Comparison of ENCODE assay signal across 8 cellular contexts in the genomic region with DNA sequence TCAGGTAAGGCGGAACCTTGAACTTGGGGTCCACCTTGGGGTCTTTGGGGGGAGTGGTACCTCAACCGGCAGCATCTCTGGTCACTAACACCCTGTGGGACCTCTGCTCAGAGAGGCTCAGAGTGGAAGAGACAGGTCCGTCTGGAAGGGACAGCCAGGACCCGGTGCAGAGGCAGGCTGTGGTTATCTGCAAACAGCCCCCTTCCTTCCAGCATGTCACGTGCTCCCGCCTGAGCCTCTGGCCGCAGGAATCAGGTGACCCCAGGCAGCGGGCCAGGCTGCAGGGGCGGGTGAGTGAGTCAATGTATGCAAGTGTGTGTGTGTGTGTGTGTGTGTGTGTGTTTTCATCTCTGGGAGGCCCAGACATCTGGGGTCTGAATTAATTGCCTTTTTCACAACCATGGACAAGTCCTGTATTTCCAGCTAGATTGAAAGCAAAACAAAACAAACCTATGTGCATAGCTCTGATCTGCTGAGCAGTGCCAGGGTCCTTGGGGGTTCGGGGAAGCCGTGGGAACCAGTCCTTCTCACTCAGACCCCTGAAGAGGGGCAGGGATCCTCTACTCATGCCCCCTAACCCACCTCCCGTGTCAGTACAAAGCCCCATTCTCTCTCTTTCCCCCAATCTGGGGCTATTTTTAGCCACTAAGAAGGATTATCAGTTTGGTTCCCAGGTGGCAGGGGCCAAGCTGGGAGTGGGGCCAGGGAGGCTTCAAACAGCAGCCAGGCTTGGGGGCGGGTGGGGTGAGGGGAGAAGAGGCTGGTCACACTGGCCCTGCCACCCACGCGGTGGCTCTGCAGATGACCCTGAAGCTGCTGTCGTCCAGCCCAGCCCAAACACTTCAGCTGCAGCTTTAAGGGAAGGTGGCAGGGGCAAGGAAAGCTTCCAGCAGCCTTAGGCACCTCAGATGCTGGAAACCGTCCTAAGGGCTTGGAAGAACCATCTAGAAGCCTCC. TPM values are rescaled to one million over a fixed set of nuclear protein-coding genes. Genes with fewer than 3 reads are reported as not detected.
DNase-seq lines count a peak whose midpoint lies in the region; ATAC-seq and TF ChIP-seq lines count a peak whose summit lies in the region.

No MANE protein-coding gene starts in this region.

- no peaks in the 10 kb centered on the region for H3K27me3 Mint-ChIP-seq in central memory CD8-positive, alpha-beta T cell

- H3K9me3 Mint-ChIP-seq in central memory CD8-positive, alpha-beta T cell, result no peaks in the 10 kb centered on the region

- H3K79me2 ChIP-seq in ACC112 (ENCODE audit: control insufficient read depth, insufficient read depth, low read length, unreplicated experiment) (no peaks in the 10 kb centered on the region), smooth muscle cell (ENCODE audit: low read depth) (no peaks in the 10 kb centered on the region)

- H3K4me3 ChIP-seq in ACC112 (ENCODE audit: low read depth, low read length) (peak overlapping the region; percentile 3; the same call in 1 of the 2 replicates), smooth muscle cell (no peak overlapping the region)

- WGBS in smooth muscle cell (ENCODE audit: low lambda C conversion rate), result 40% methylated on average over 17 of the region's 17 CpGs

- H3K27ac ChIP-seq in ACC112 (ENCODE audit: low read depth, low read length), result no peak overlapping the region
- H3K27ac ChIP-seq in smooth muscle cell (ENCODE audit: low read depth), result peak overlapping the region; percentile 26

- peaks cover 14% of the 10 kb centered on the region for H4K20me1 ChIP-seq in smooth muscle cell (ENCODE audit: low read depth)

- peak overlapping the region; percentile 81 for H3K4me2 ChIP-seq in smooth muscle cell

- DNase-seq in LoVo (ENCODE audit: low spot score) (peak; percentile 23), UCSD-AML1 (lab: John Stamatoyannopoulos, UW; ENCODE audit: unreplicated experiment) (peak; percentile 88), islet precursor cell (peak; percentile 95), smooth muscle cell (lab: John Stamatoyannopoulos, UW; ENCODE audit: unreplicated experiment) (peak; percentile 57)
- DNase-seq in central memory CD8-positive, alpha-beta T cell (ENCODE audit: low spot score in 2 of 2), result peak; percentile 19 to 40

- peaks cover 14% of the 10 kb centered on the region for H3K4me1 ChIP-seq in ACC112 (ENCODE audit: control insufficient read depth, insufficient read depth, low read length, unreplicated experiment)
- peaks cover 16% of the 10 kb centered on the region for H3K4me1 ChIP-seq in smooth muscle cell (ENCODE audit: low read depth)

- H3K27ac Mint-ChIP-seq in central memory CD8-positive, alpha-beta T cell (ENCODE audit: low read depth), result peak overlapping the region; percentile 93

- TF ChIP-seq CTCF in smooth muscle cell (IDR thresholded peaks at IDR 0.05; ENCODE audit: borderline replicate concordance, insufficient read depth, poor library complexity, severe bottlenecking), result no peak

- no peaks in the 10 kb centered on the region for H3K9me3 ChIP-seq in smooth muscle cell (replicated peaks; ENCODE audit: low read depth)

- peaks cover 10% of the 10 kb centered on the region for H3K36me3 Mint-ChIP-seq in central memory CD8-positive, alpha-beta T cell (ENCODE audit: insufficient read depth)

- peak overlapping the region; percentile 78 for H3K4me3 Mint-ChIP-seq in central memory CD8-positive, alpha-beta T cell

- H3K4me1 Mint-ChIP-seq in central memory CD8-positive, alpha-beta T cell, result peaks cover 31% of the 10 kb centered on the region

- H3K36me3 ChIP-seq in ACC112 (ENCODE audit: insufficient read depth, low read length), result no peaks in the 10 kb centered on the region
- no peaks in the 10 kb centered on the region for H3K36me3 ChIP-seq in smooth muscle cell (ENCODE audit: low read depth)

- no peaks in the 10 kb centered on the region for H3K27me3 ChIP-seq in ACC112 (ENCODE audit: insufficient read depth, low read length)
- H3K27me3 ChIP-seq in smooth muscle cell (ENCODE audit: low read depth), result no peaks in the 10 kb centered on the region

- ATAC-seq in GM18867 (IDR thresholded peaks at IDR 0.05; ENCODE audit: unreplicated experiment) (peak; percentile 44), HG03159 (IDR thresholded peaks at IDR 0.05; ENCODE audit: unreplicated experiment) (no peak)
- peak; percentile 72 for ATAC-seq in central memory CD8-positive, alpha-beta T cell (replicated peaks; ENCODE audit: extremely low read depth, poor library complexity, severe bottlenecking)

- no peak overlapping the region for H3K9ac ChIP-seq in smooth muscle cell (ENCODE audit: low read depth)

- H2AFZ ChIP-seq in ACC112 (ENCODE audit: low read length, unreplicated experiment), result no peak overlapping the region
- no peak overlapping the region for H2AFZ ChIP-seq in smooth muscle cell (ENCODE audit: low read depth)

- H3F3A ChIP-seq in smooth muscle cell (ENCODE audit: low read depth), result peaks cover 7% of the 10 kb centered on the region

RNA-seq across cellular contexts. Expression of gene CERS4, which starts 31.4 kb away (rescaled TPM):
- 14.7 and 19.9 TPM in 2 replicates for total RNA-seq in smooth muscle cell
- polyA plus RNA-seq in smooth muscle cell, result 20.9 and 27.0 TPM in 2 replicates

Comparison
In these comparisons a context has a peak if more than half of its experiments do, and no peak if none do; other contexts are left out.
1. DNase-seq: peak in every context shown above with its lines; median percentile 95 in islet precursor cell; 88 in UCSD-AML1; 57 in smooth muscle cell; 30 in central memory CD8-positive, alpha-beta T cell; 23 in LoVo.